ENCODE assay signal across 1 cellular context in the genomic region with DNA sequence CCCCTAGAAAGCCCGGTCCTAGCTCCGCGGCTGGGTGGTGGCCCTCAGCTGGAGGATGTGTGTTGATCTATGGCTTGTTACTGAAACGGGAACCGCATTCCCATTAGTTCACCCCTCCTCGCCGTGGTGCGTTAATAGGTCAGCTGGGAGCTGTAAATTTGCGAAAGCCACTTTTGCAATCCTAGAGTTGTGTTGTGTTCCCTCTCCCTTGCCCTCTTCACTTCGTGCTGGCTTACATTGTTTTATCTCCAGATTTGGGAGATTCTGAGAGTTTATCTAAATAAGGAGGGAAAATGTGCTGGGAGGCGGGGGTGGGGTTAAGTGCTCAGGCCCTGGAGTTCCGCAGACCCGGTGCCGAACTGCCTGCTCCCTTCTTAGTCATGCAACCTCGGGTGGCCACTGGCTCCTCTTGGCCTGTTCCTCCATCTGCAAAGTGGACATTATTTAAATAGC.
TF ChIP-seq lines count a peak whose summit lies in the region.

No MANE protein-coding gene starts in this region.

TF ChIP-seq in HEK293, 187 proteins besides CTCF, POLR2A, EP300 and RAD21 (continued from another document):
- TF ChIP-seq ZBTB8A (tag by site-specific recombination; IDR thresholded peaks at IDR 0.05) (no peak), ZNF629 (tag by site-specific recombination; IDR thresholded peaks at IDR 0.05) (peak; percentile 39; the same call in 1 of the 2 replicates), ZNF76 (tag by site-specific recombination; IDR thresholded peaks at IDR 0.05; ENCODE audit: borderline replicate concordance, low read depth) (no peak), ZIC2 (tag by site-specific recombination; IDR thresholded peaks at IDR 0.05) (0 out of 2 replicates have a peak, but pooled peaks have one; percentile 7), ZSCAN23 (tag by site-specific recombination; IDR thresholded peaks at IDR 0.05) (no peak), ZNF600 (tag by site-specific recombination; IDR thresholded peaks at IDR 0.05) (peak; percentile 28; the same call in 1 of the 2 replicates), FEZF1 (tag by site-specific recombination; IDR thresholded peaks at IDR 0.05) (peak; percentile 64), KLF8 (tag by site-specific recombination; IDR thresholded peaks at IDR 0.05) (0 out of 2 replicates have a peak, but pooled peaks have one; percentile 19), ZNF211 (tag by site-specific recombination; IDR thresholded peaks at IDR 0.05; ENCODE audit: low read depth) (no peak), ZNF670 (tag by site-specific recombination; IDR thresholded peaks at IDR 0.05; ENCODE audit: low read depth) (no peak), ZEB2 (tag by site-specific recombination; IDR thresholded peaks at IDR 0.05) (peak; percentile 78), ZNF214 (tag by site-specific recombination; IDR thresholded peaks at IDR 0.05; ENCODE audit: borderline replicate concordance) (no peak), ZNF24 (tag by site-specific recombination; IDR thresholded peaks at IDR 0.05) (peak; percentile 62; the same call in 1 of the 2 replicates)
- TF ChIP-seq, protein P1, sequence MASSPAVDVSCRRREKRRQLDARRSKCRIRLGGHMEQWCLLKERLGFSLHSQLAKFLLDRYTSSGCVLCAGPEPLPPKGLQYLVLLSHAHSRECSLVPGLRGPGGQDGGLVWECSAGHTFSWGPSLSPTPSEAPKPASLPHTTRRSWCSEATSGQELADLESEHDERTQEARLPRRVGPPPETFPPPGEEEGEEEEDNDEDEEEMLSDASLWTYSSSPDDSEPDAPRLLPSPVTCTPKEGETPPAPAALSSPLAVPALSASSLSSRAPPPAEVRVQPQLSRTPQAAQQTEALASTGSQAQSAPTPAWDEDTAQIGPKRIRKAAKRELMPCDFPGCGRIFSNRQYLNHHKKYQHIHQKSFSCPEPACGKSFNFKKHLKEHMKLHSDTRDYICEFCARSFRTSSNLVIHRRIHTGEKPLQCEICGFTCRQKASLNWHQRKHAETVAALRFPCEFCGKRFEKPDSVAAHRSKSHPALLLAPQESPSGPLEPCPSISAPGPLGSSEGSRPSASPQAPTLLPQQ (tag by site-specific recombination; IDR thresholded peaks at IDR 0.05) = 0 out of 2 replicates have a peak, but pooled peaks have one; percentile 32
- TF ChIP-seq, protein P2, sequence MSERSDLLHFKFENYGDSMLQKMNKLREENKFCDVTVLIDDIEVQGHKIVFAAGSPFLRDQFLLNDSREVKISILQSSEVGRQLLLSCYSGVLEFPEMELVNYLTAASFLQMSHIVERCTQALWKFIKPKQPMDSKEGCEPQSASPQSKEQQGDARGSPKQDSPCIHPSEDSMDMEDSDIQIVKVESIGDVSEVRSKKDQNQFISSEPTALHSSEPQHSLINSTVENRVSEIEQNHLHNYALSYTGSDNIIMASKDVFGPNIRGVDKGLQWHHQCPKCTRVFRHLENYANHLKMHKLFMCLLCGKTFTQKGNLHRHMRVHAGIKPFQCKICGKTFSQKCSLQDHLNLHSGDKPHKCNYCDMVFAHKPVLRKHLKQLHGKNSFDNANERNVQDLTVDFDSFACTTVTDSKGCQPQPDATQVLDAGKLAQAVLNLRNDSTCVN (tag by site-specific recombination; optimal IDR thresholded peaks at IDR 0.05) = no peak
